ENCODE assay signal across 13 cellular contexts in genomic region chr11:113771964-113772363, GRCh38. TPM values are rescaled to one million over a fixed set of nuclear protein-coding genes. Genes with fewer than 3 reads are reported as not detected.
DNase-seq lines count a peak whose midpoint lies in the region; ATAC-seq, FAIRE-seq and TF ChIP-seq lines count a peak whose summit lies in the region.
"Had no signal": no experiment of that assay in that cellular context is flagged by ENCODE, and none has a peak within 500 bp of the region (broad histone marks: within the 10 kb centered on the region; RNA-seq: fewer than 3 reads in every experiment).

No MANE protein-coding gene starts in this region.

- TF ChIP-seq POLR2A in A549 (IDR thresholded peaks at IDR 0.05; ENCODE audit: low read length) (no peak), sigmoid colon (IDR thresholded peaks at IDR 0.05) (no peak)

- H3K36me3 Mint-ChIP-seq in GM23338 (ENCODE audit: low read depth) = peaks cover 25% of the 10 kb centered on the region
- peaks cover 16% of the 10 kb centered on the region for H3K36me3 Mint-ChIP-seq in activated CD8-positive, alpha-beta T cell treated with anti-CD3 and anti-CD28 coated beads for 36 hours (ENCODE audit: low read depth)

- TF ChIP-seq CTCF in A549 (IDR thresholded peaks at IDR 0.05) = no peak
- no peak for TF ChIP-seq CTCF in GM23338 (conservative IDR thresholded peaks at IDR 0.05; ENCODE audit: low read depth in 2 of 2)
- TF ChIP-seq CTCF in activated CD8-positive, alpha-beta T cell treated with anti-CD3 and anti-CD28 coated beads for 36 hours (IDR thresholded peaks at IDR 0.05) = no peak
- no peak for TF ChIP-seq CTCF in lower lobe of right lung (IDR thresholded peaks at IDR 0.05)
- TF ChIP-seq CTCF in sigmoid colon (IDR thresholded peaks at IDR 0.05) = no peak

- no peak for ATAC-seq in A549
- no peak for ATAC-seq in GM23338
- no peak for ATAC-seq in activated CD8-positive, alpha-beta T cell treated with anti-CD3 and anti-CD28 coated beads for 36 hours
- ATAC-seq in lower lobe of right lung = no peak
- ATAC-seq in GM21529 (IDR thresholded peaks at IDR 0.05; ENCODE audit: unreplicated experiment) = no peak

- H3K27ac ChIP-seq in A549 = no peak overlapping the region
- H3K27ac ChIP-seq in GM23338 (ENCODE audit: low read depth) = no peak overlapping the region
- H3K27ac ChIP-seq in lower lobe of right lung = no peak overlapping the region
- H3K27ac ChIP-seq in sigmoid colon = no peak overlapping the region

- H3K9me3 Mint-ChIP-seq in GM23338 = no peaks in the 10 kb centered on the region
- H3K9me3 Mint-ChIP-seq in activated CD8-positive, alpha-beta T cell treated with anti-CD3 and anti-CD28 coated beads for 36 hours = no peaks in the 10 kb centered on the region

- peaks cover 34% of the 10 kb centered on the region for H3K79me2 ChIP-seq in GM23338 (replicated peaks; ENCODE audit: insufficient read depth)

- no peak overlapping the region for H2AFZ ChIP-seq in GM23338

- H3K27ac Mint-ChIP-seq in GM23338 = no peak overlapping the region
- H3K27ac Mint-ChIP-seq in activated CD8-positive, alpha-beta T cell treated with anti-CD3 and anti-CD28 coated beads for 36 hours = no peak overlapping the region

- H3K27me3 Mint-ChIP-seq in GM23338 (ENCODE audit: insufficient read depth, low read depth, poor library complexity) = peaks cover 5% of the 10 kb centered on the region
- H3K27me3 Mint-ChIP-seq in activated CD8-positive, alpha-beta T cell treated with anti-CD3 and anti-CD28 coated beads for 36 hours = no peaks in the 10 kb centered on the region

- TF ChIP-seq RAD21 in A549 (conservative IDR thresholded peaks at IDR 0.05 in 1 of 2, IDR thresholded peaks at IDR 0.05 in 1 of 2) = no peak

- H3F3A ChIP-seq in GM23338 (replicated peaks; ENCODE audit: low read depth) = no peaks in the 10 kb centered on the region

- CTCF ChIA-PET in A549 (lab: Yijun Ruan, JAX) = no interaction called here
- CTCF ChIA-PET in activated CD8-positive, alpha-beta T cell treated with anti-CD3 and anti-CD28 coated beads for 36 hours (lab: Charles Lee) = interaction anchor here (1.7 to 2.4 kb wide), 2 partner anchors 13 to 24 kb away, joined by 5 read pairs; no protein-coding TSS in a partner anchor

- H3K9me3 ChIP-seq in A549 = no peaks in the 10 kb centered on the region
- no peaks in the 10 kb centered on the region for H3K9me3 ChIP-seq in lower lobe of right lung
- no peaks in the 10 kb centered on the region for H3K9me3 ChIP-seq in sigmoid colon

- H3K4me3 ChIP-seq in A549 (peak overlapping the region; percentile 99; the same call in 1 of the 3 replicates), GM23338 (peak overlapping the region; percentile 76; the same call in 1 of the 2 replicates), lower lobe of right lung (peak overlapping the region; percentile 80), sigmoid colon (no peak overlapping the region)

- H3K36me3 ChIP-seq in GM23338 (ENCODE audit: insufficient read depth) (no peaks in the 10 kb centered on the region; the same call in 1 of the 2 replicates), lower lobe of right lung (peaks cover 26% of the 10 kb centered on the region), sigmoid colon (peaks cover 0 to 20% (median 3%) of the 10 kb centered on the region in 4 donors)

- H3K4me3 Mint-ChIP-seq in GM23338 = peak overlapping the region; percentile 96
- peak overlapping the region; percentile 89 for H3K4me3 Mint-ChIP-seq in activated CD8-positive, alpha-beta T cell treated with anti-CD3 and anti-CD28 coated beads for 36 hours

- peak overlapping the region; percentile 80 for H3K4me2 ChIP-seq in A549
- peak overlapping the region; percentile 84; the same call in 1 of the 2 replicates for H3K4me2 ChIP-seq in GM23338

- no peaks in the 10 kb centered on the region for H3K9me2 ChIP-seq in GM23338 (ENCODE audit: insufficient read depth)

- 77% methylated on average over 3 of the region's 3 CpGs for WGBS in A549 (ENCODE audit: missing lambda C conversion rate)
- 76 to 81% methylated on average over 3 of the region's 3 CpGs for WGBS in sigmoid colon, 2 donors

- peaks cover 2% of the 10 kb centered on the region; the same call in 1 of the 3 replicates for H3K4me1 Mint-ChIP-seq in GM23338
- peaks cover 17% of the 10 kb centered on the region for H3K4me1 Mint-ChIP-seq in activated CD8-positive, alpha-beta T cell treated with anti-CD3 and anti-CD28 coated beads for 36 hours (ENCODE audit: low read depth)

- DNase-seq in A549 (ENCODE audit: low read depth in 1 of 2, low spot score in 1 of 2) (no peak), GM23338 (ENCODE audit: low spot score) (no peak), lower lobe of right lung (no peak), sigmoid colon (no peak), NCI-H187 treated with DMSO at 0.1 percent for 48 hours (lab: John Stamatoyannopoulos, UW) (no peak), pons (ENCODE audit: low spot score) (no peak)
- DNase-seq in activated CD8-positive, alpha-beta T cell treated with anti-CD3 and anti-CD28 coated beads for 36 hours = no peak
- DNase-seq: head of caudate nucleus, KG1, NCI-H524 treated with DMSO at 0.1 percent for 48 hours had no signal

- H4K20me1 ChIP-seq in GM23338 (replicated peaks; ENCODE audit: insufficient read depth) = 0 out of 2 replicates have a peak, but pooled peaks cover 4% of the 10 kb centered on the region

- TF ChIP-seq EP300 in A549 (IDR thresholded peaks at IDR 0.05) (no peak), sigmoid colon (IDR thresholded peaks at IDR 0.05) (no peak)

- H3K4me1 ChIP-seq in A549 (peaks cover 3% of the 10 kb centered on the region; the same call in 1 of the 3 replicates), GM23338 (ENCODE audit: insufficient read depth) (no peaks in the 10 kb centered on the region), lower lobe of right lung (peaks cover 20% of the 10 kb centered on the region), sigmoid colon (peaks cover 0 to 16% (median 13%) of the 10 kb centered on the region in 4 donors)

- FAIRE-seq in A549 (lab: Jason Lieb, UNC) = no peak

- POLR2A ChIA-PET in A549 (lab: Yijun Ruan, JAX) = no interaction called here
- POLR2A ChIA-PET in activated CD8-positive, alpha-beta T cell treated with anti-CD3 and anti-CD28 coated beads for 36 hours (lab: Charles Lee) = no interaction called here

- H3K27me3 ChIP-seq in GM23338 (ENCODE audit: insufficient read depth) = no peaks in the 10 kb centered on the region
- H3K27me3 ChIP-seq in lower lobe of right lung (ENCODE audit: low read depth) = no peaks in the 10 kb centered on the region
- no peaks in the 10 kb centered on the region for H3K27me3 ChIP-seq in sigmoid colon

- intact Hi-C loops in activated CD8-positive, alpha-beta T cell treated with anti-CD3 and anti-CD28 coated beads for 36 hours (cut with micrococcal nuclease) = no loop called here
- intact Hi-C loops in lower lobe of right lung (cut with DNase I) (no loop called here), sigmoid colon (cut with DNase I) (loop anchor here (10.0 kb wide), 1 partner anchor 457 kb away; the partner anchor contains the start of gene TTC12)

TF ChIP-seq in A549, 52 proteins besides CTCF, POLR2A, EP300 and RAD21:
- no peak for TF ChIP-seq JUN (IDR thresholded peaks at IDR 0.05)
- peak; percentile 33 for TF ChIP-seq MAFK (IDR thresholded peaks at IDR 0.05; ENCODE audit: partially characterized antibody)

TF ChIP-seq in GM23338, 12 proteins besides CTCF, POLR2A, EP300 and RAD21:
- TF ChIP-seq STAT1 (IDR thresholded peaks at IDR 0.05; ENCODE audit: unreplicated experiment) = no peak
- no peak for TF ChIP-seq ZNF114 (CRISPR knock-in tag; IDR thresholded peaks at IDR 0.05)
TF ChIP-seq in GM23338: peak in this region for 0.

RNA-seq across cellular contexts. Expression of gene ZW10, which starts 1.5 kb away (rescaled TPM):
- polyA plus RNA-seq in A549 (2011; rRNA removed) (12.9 and 13.4 TPM in 2 replicates), A549 (2017; fragmentation: RNase III; extraction: RNeasy Plus Mini Kit Qiagen cat#74134 plus additional on column Dnase treatment) (13.9 to 14.1 TPM (median 13.9 TPM) in 3 replicates), GM23338 (2016; fragmentation: Nextera tagmentation; extraction: Ambion mirVana) (8.9 and 12.3 TPM in 2 replicates), sigmoid colon (1 to 10 TPM; 6.5 to 8.5 (median 6.6) TPM)
- polyA plus RNA-seq in A549 (2012; cell fraction: cytosol; rRNA removed) = 4.6 and 5.0 TPM in 2 replicates
- polyA plus RNA-seq in A549 (2012; cell fraction: nucleus; rRNA removed) = 2.8 and 3.6 TPM in 2 replicates
- polyA minus RNA-seq in A549 (2011; rRNA and poly(A)+ RNA removed) = 8.1 and 8.5 TPM in 2 replicates
- total RNA-seq in GM23338 (2014; rRNA removed; shearing (Covaris generic)) = 24.5 and 30.5 TPM in 2 replicates
- 10 to 100 TPM; 15.2 to 15.5 TPM for total RNA-seq in activated CD8-positive, alpha-beta T cell treated with anti-CD3 and anti-CD28 coated beads for 36 hours
- total RNA-seq in lower lobe of right lung (11.6 TPM), sigmoid colon (10 to 100 TPM in 3 of 4 donors, 1 to 10 TPM in 1; 9.8 to 14.4 (median 12.8) TPM)

RNA-seq across cellular contexts. Expression of gene CLDN25, which starts 7.6 kb away (rescaled TPM):
- polyA plus RNA-seq in A549 (2011; rRNA removed) (not detected in 2 replicates), A549 (2017; fragmentation: RNase III; extraction: RNeasy Plus Mini Kit Qiagen cat#74134 plus additional on column Dnase treatment) (not detected in 3 replicates), GM23338 (2016; fragmentation: Nextera tagmentation; extraction: Ambion mirVana) (not detected in 2 replicates), sigmoid colon (not detected)
- not detected in 2 replicates for polyA plus RNA-seq in A549 (2012; cell fraction: cytosol; rRNA removed)
- polyA plus RNA-seq in A549 (2012; cell fraction: nucleus; rRNA removed) = not detected in 2 replicates
- not detected in 2 replicates for polyA minus RNA-seq in A549 (2011; rRNA and poly(A)+ RNA removed)
- not detected in 2 replicates for total RNA-seq in GM23338 (2014; rRNA removed; shearing (Covaris generic))
- not detected for total RNA-seq in activated CD8-positive, alpha-beta T cell treated with anti-CD3 and anti-CD28 coated beads for 36 hours
- total RNA-seq in lower lobe of right lung (not detected), sigmoid colon (not detected)
- total RNA-seq: mononuclear cell, temporal lobe had no signal

Comparison
In these comparisons a context has a peak if more than half of its experiments do, and no peak if none do; other contexts are left out.
1. H3K4me3 ChIP-seq: peak in A549 (single experiment), GM23338 (single experiment) and lower lobe of right lung (single experiment); none in sigmoid colon (0 of 4).